Comparison of ENCODE assay signal across 8 cellular contexts in the genomic region with DNA sequence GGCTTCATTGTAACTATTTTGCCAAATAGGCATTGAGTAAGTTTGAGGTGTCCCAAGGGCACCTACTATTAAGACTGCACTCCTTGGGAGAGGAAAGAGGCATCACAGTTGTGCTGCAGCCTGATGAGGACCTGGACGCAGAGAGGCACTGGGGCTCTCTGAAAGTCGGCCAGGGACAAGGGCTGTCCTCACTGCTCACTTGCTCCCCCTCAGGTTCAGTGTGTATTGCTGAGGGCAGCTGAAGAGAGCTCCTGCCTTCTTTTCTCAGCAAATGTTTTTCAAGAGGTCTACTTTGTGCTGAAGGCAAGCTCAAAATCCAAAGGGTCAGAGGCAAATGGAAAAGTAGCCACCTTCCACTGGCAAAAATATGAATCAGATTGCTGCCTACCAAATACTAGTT.
DNase-seq lines count a peak whose midpoint lies in the region; ATAC-seq and TF ChIP-seq lines count a peak whose summit lies in the region.

No MANE protein-coding gene starts in this region.

- no peak overlapping the region for H3K27ac Mint-ChIP-seq in T-cell
- H3K27ac Mint-ChIP-seq in CD14-positive monocyte: no peak overlapping the region

- H3K9me3 ChIP-seq in tibial artery: no peaks in the 10 kb centered on the region

- no peaks in the 10 kb centered on the region for H3K4me1 ChIP-seq in tibial artery

- no peak overlapping the region for H3K4me3 ChIP-seq in GM12875 (ENCODE audit: low read depth, low read length)
- no peak overlapping the region for H3K4me3 ChIP-seq in tibial artery

- H3K27me3 Mint-ChIP-seq in T-cell (no peaks in the 10 kb centered on the region), CD14-positive monocyte (ENCODE audit: low read depth in 3 of 3) (no peaks in the 10 kb centered on the region)

- ATAC-seq in GM21723 (IDR thresholded peaks at IDR 0.05; ENCODE audit: unreplicated experiment) (peak; percentile 93), T-cell (replicated peaks in 1 of 4) (no peak)

- DNase-seq in M059J (ENCODE audit: low read depth): peak; percentile 64
- peak; percentile 46 to 80 for DNase-seq in cerebellar nuclear complex (lab: John Stamatoyannopoulos, UW)
- DNase-seq in non-pigmented ciliary epithelial cell (ENCODE audit: low read depth): peak; percentile 3
- DNase-seq in tibial artery: no peak
- DNase-seq in T-cell: no peak
- no peak for DNase-seq in CD14-positive monocyte (ENCODE audit: low spot score)

- no peaks in the 10 kb centered on the region for H3K36me3 ChIP-seq in tibial artery

- H3K4me3 Mint-ChIP-seq in T-cell (no peak overlapping the region), CD14-positive monocyte (no peak overlapping the region)

- H3K36me3 Mint-ChIP-seq in T-cell (no peaks in the 10 kb centered on the region), CD14-positive monocyte (no peaks in the 10 kb centered on the region)

- peak; percentile 55 for TF ChIP-seq CTCF in GM12875 (IDR thresholded peaks at IDR 0.05; ENCODE audit: borderline replicate concordance, insufficient read depth, low read depth, low read length)
- peak in 1 of 2 experiments; percentile 5 for TF ChIP-seq CTCF in tibial artery (IDR thresholded peaks at IDR 0.05)
- no peak for TF ChIP-seq CTCF in CD14-positive monocyte (IDR thresholded peaks at IDR 0.05)

- H3K4me1 Mint-ChIP-seq in T-cell (no peaks in the 10 kb centered on the region), CD14-positive monocyte (no peaks in the 10 kb centered on the region)

- POLR2A ChIA-PET in T-cell (lab: Charles Lee): no interaction called here

- CTCF ChIA-PET in T-cell (lab: Charles Lee): no interaction called here

- no peak overlapping the region for H3K27ac ChIP-seq in tibial artery

- no peaks in the 10 kb centered on the region for H3K27me3 ChIP-seq in tibial artery

- intact Hi-C loops in tibial artery (cut with DNase I; ENCODE audit: low total_unique reads): no loop called here
- intact Hi-C loops in CD14-positive monocyte (cut with micrococcal nuclease): no loop called here

- H3K9me3 Mint-ChIP-seq in T-cell (peaks cover 0 to 3% (median 0%) of the 10 kb centered on the region in 3 donors), CD14-positive monocyte (no peaks in the 10 kb centered on the region)

Comparison
In these comparisons a context has a peak if more than half of its experiments do, and no peak if none do; other contexts are left out.
1. DNase-seq: peak in M059J (single experiment), cerebellar nuclear complex (2 of 2) and non-pigmented ciliary epithelial cell (single experiment); none in tibial artery (0 of 2), T-cell (0 of 34) and CD14-positive monocyte (single experiment).